ENCODE assay signal across 28 cellular contexts in the genomic region with DNA sequence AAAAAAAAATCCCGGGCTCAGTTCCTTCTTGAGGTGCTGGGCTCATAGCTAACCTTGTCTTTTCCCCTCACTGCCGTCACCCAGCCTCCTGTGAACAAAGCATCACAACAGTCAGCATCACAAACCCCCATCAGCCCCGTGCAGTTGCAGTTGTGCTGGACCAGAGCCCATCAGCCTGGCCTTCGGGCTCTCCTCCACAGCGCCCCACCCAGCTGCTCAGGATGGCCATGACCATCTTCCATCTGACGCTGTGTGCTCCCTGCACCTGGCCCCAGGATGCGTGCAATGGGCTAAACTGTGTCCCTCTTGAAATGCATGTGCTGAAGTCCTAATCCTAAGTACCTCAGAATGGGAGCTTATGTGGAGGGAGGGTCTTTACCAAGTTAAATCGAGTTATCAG. TPM values are rescaled to one million over a fixed set of nuclear protein-coding genes. Genes with fewer than 3 reads are reported as not detected.
A peak's percentile ranks its signal among the peaks of the same experiment; 100 is the strongest.
DNase-seq lines count a peak whose midpoint lies in the region; ATAC-seq, FAIRE-seq and TF ChIP-seq lines count a peak whose summit lies in the region.
"Had no signal": no experiment of that assay in that cellular context is flagged by ENCODE, and none has a peak within 500 bp of the region (broad histone marks: within the 10 kb centered on the region; RNA-seq: fewer than 3 reads in every experiment).

No MANE protein-coding gene starts in this region.

- H4K20me1 ChIP-seq in K562 (replicated peaks; ENCODE audit: control insufficient read depth, insufficient read depth, low read length), result 0 out of 2 replicates have a peak, but pooled peaks cover 6% of the 10 kb centered on the region
- H4K20me1 ChIP-seq: BLaER1 treated with 17β-estradiol and CSF1 and Interleukin-3, amounts not matched to agents 10 nM and 100 nM had no signal

- H3K9me3 ChIP-seq in K562 (replicated peaks; ENCODE audit: control insufficient read depth, insufficient read depth, low read depth, low read length) (no peaks in the 10 kb centered on the region), lung (ENCODE audit: control insufficient read depth in 2 of 2, insufficient read depth in 1 of 2, low read length in 1 of 2) (peaks cover 0 to 9% of the 10 kb centered on the region in 2 donors)
- H3K9me3 ChIP-seq: Caco-2 had no signal

- TF ChIP-seq CTCF in K562 (IDR thresholded peaks at IDR 0.05 in 2 of 3, conservative IDR thresholded peaks at IDR 0.05 in 1 of 3; ENCODE audit: insufficient read depth in 2 of 3, low read depth in 1 of 3, low read length in 3 of 3) (no peak), lung (IDR thresholded peaks at IDR 0.05; ENCODE audit: control extremely low read depth, extremely low read depth) (no peak), type B pancreatic cell (conservative IDR thresholded peaks at IDR 0.05) (no peak)

- no peak for ATAC-seq in activated CD8-positive, alpha-beta memory T cell treated with anti-CD3 and anti-CD28 coated beads, Interleukin-2, amount 10 ng/mL, durations not matched to agents 7 days and 5 days
- peak; percentile 20; the same call in 2 of the 3 replicates for ATAC-seq in K562
- no peak for ATAC-seq in lung (ENCODE audit: insufficient read depth, low FRiP score)
- ATAC-seq: HCT116, PC-3 had no signal

- no peak overlapping the region for H3K9ac ChIP-seq in K562 (ENCODE audit: insufficient read depth in 1 of 2, low read depth in 2 of 2, low read length in 2 of 2)
- H3K9ac ChIP-seq: BLaER1 treated with 17β-estradiol and CSF1 and Interleukin-3, amounts not matched to agents 10 nM and 100 nM had no signal

- no peak overlapping the region for H3K27ac Mint-ChIP-seq in activated CD8-positive, alpha-beta memory T cell treated with anti-CD3 and anti-CD28 coated beads, Interleukin-2, amount 10 ng/mL, durations not matched to agents 7 days and 5 days
- H3K27ac Mint-ChIP-seq in type B pancreatic cell, result peak overlapping the region; percentile 58
- H3K27ac Mint-ChIP-seq: CD4-positive, alpha-beta T cell had no signal

- TF ChIP-seq POLR2A in K562 (conservative IDR thresholded peaks at IDR 0.05), result no peak

- CTCF ChIA-PET in activated CD8-positive, alpha-beta memory T cell treated with anti-CD3 and anti-CD28 coated beads, Interleukin-2, amount 10 ng/mL, durations not matched to agents 7 days and 5 days (lab: Charles Lee), result no interaction called here
- CTCF ChIA-PET in K562 (lab: Yijun Ruan, JAX; ENCODE audit: low intra/inter-chr PET ratio), result no interaction called here

- under 1% methylated on average over 8 of the region's 8 CpGs for WGBS in K562 (ENCODE audit: insufficient coverage, low coverage, missing lambda C conversion rate)
- WGBS in lung, 2 donors, result 84 to 90% methylated on average over 8 of the region's 8 CpGs

- peaks cover 3% of the 10 kb centered on the region for H3K9me1 ChIP-seq in K562 (ENCODE audit: control insufficient read depth, insufficient read depth, low read length)

- no peak overlapping the region for H3K4me3 Mint-ChIP-seq in activated CD8-positive, alpha-beta memory T cell treated with anti-CD3 and anti-CD28 coated beads, Interleukin-2, amount 10 ng/mL, durations not matched to agents 7 days and 5 days
- no peak overlapping the region for H3K4me3 Mint-ChIP-seq in type B pancreatic cell
- H3K4me3 Mint-ChIP-seq: CD4-positive, alpha-beta T cell had no signal

- POLR2A ChIA-PET in K562 (lab: Yijun Ruan, JAX), result interaction anchor here (0.5 kb wide), 1 partner anchor 9 kb away, joined by 4 read pairs; no protein-coding TSS in a partner anchor

- H3K27ac ChIP-seq in K562 (ENCODE audit: extremely low read depth, low read depth, low read length) (no peak overlapping the region), lung (ENCODE audit: low read depth in 1 of 2, low read length in 1 of 2) (no peak overlapping the region)
- H3K27ac ChIP-seq: BLaER1 treated with 17β-estradiol and CSF1 and Interleukin-3, amounts not matched to agents 10 nM and 100 nM; HL-60 had no signal

- H3K4me3 ChIP-seq in K562 (no peak overlapping the region), lung (no peak overlapping the region)
- H3K4me3 ChIP-seq: BLaER1 treated with 17β-estradiol and CSF1 and Interleukin-3, amounts not matched to agents 10 nM and 100 nM had no signal

- BruUV-seq in K562 (replicated peaks; lab: Mats Ljungman, UMichigan), result no TSS peak

- no peak for TF ChIP-seq EP300 in K562 (IDR thresholded peaks at IDR 0.05; ENCODE audit: low read length)

- H3K36me3 Mint-ChIP-seq in activated CD8-positive, alpha-beta memory T cell treated with anti-CD3 and anti-CD28 coated beads, Interleukin-2, amount 10 ng/mL, durations not matched to agents 7 days and 5 days, result no peaks in the 10 kb centered on the region
- no peaks in the 10 kb centered on the region for H3K36me3 Mint-ChIP-seq in type B pancreatic cell

- peaks cover 0 to 12% of the 10 kb centered on the region in 2 experiments; a peak in 2 of 5 replicates for H3K4me1 ChIP-seq in K562 (replicated peaks in 1 of 2; ENCODE audit: control insufficient read depth in 2 of 2, insufficient read depth in 2 of 2, low read length in 2 of 2)
- H3K4me1 ChIP-seq in lung (ENCODE audit: control insufficient read depth in 2 of 2, insufficient read depth in 2 of 2, low read length in 2 of 2), result peaks cover 0 to 4% of the 10 kb centered on the region in 2 donors
- H3K4me1 ChIP-seq: BLaER1 treated with 17β-estradiol and CSF1 and Interleukin-3, amounts not matched to agents 10 nM and 100 nM; Caco-2 had no signal

- no peak overlapping the region for H2AFZ ChIP-seq in K562 (ENCODE audit: low read depth, low read length)

- intact Hi-C loops in K562 (cut with micrococcal nuclease) (no loop called here), posterior vena cava (cut with DNase I) (no loop called here)

- peaks cover 53 to 65% of the 10 kb centered on the region in 2 experiments for H3K27me3 ChIP-seq in K562 (ENCODE audit: control insufficient read depth in 2 of 2, insufficient read depth in 2 of 2, low read length in 2 of 2)
- no peaks in the 10 kb centered on the region for H3K27me3 ChIP-seq in lung (ENCODE audit: control insufficient read depth, insufficient read depth)

- in situ Hi-C loops in K562 (cut with MboI), result no loop called here

- H3K27me3 Mint-ChIP-seq in activated CD8-positive, alpha-beta memory T cell treated with anti-CD3 and anti-CD28 coated beads, Interleukin-2, amount 10 ng/mL, durations not matched to agents 7 days and 5 days, result peaks cover 67% of the 10 kb centered on the region
- peaks cover 69% of the 10 kb centered on the region for H3K27me3 Mint-ChIP-seq in type B pancreatic cell

- peak; percentile 16 for DNase-seq in activated CD8-positive, alpha-beta memory T cell treated with anti-CD3 and anti-CD28 coated beads, Interleukin-2, amount 10 ng/mL, durations not matched to agents 7 days and 5 days
- DNase-seq in activated CD8-positive, alpha-beta memory T cell treated with anti-CD3 and anti-CD28 coated beads, Interleukin-2, amount 50 U/mL, for 4 hours, result no peak
- DNase-seq in K562 (ENCODE audit: extremely low read depth in 1 of 4, low spot score in 3 of 4) (no peak), lung (ENCODE audit: low spot score) (peak; percentile 19), type B pancreatic cell (ENCODE audit: extremely low spot score, unreplicated experiment) (no peak), posterior vena cava (ENCODE audit: low spot score) (no peak), retina (no peak), DMS114 treated with DMSO at 0.1 percent for 48 hours (lab: John Stamatoyannopoulos, UW; ENCODE audit: unreplicated experiment) (no peak)
- DNase-seq: Caco-2; CD4-positive, alpha-beta T cell; DMS 273 treated with DMSO at 0.1 percent for 48 hours; DMS79 treated with DMSO at 0.1 percent for 48 hours; GF-D8; Karpas-422; NCI-H1105 treated with DMSO at 0.1 percent for 48 hours; NCI-H146; NCI-H1930; NCI-H2107; NCI-H446; NCI-H524 treated with DMSO at 0.1 percent for 48 hours; NCI-H774; PC-3 had no signal

- H3K9me3 Mint-ChIP-seq in activated CD8-positive, alpha-beta memory T cell treated with anti-CD3 and anti-CD28 coated beads, Interleukin-2, amount 10 ng/mL, durations not matched to agents 7 days and 5 days (ENCODE audit: low read depth), result no peaks in the 10 kb centered on the region
- no peaks in the 10 kb centered on the region for H3K9me3 Mint-ChIP-seq in type B pancreatic cell
- H3K9me3 Mint-ChIP-seq: CD4-positive, alpha-beta T cell had no signal

- TF ChIP-seq RAD21 in K562 (CRISPR knock-in tag; conservative IDR thresholded peaks at IDR 0.05 in 1 of 2, IDR thresholded peaks at IDR 0.05 in 1 of 2), result no peak

- H3K4me2 ChIP-seq in K562 (ENCODE audit: insufficient read depth, low read length), result no peak overlapping the region
- H3K4me2 ChIP-seq: BLaER1 treated with 17β-estradiol and CSF1 and Interleukin-3, amounts not matched to agents 10 nM and 100 nM had no signal

- peak; percentile 6 for FAIRE-seq in K562 (lab: Jason Lieb, UNC)
- FAIRE-seq: A204.1, GM12891, H1 had no signal

- H3K36me3 ChIP-seq in K562 (ENCODE audit: control insufficient read depth, insufficient read depth, low read length) (no peaks in the 10 kb centered on the region), lung (ENCODE audit: control insufficient read depth in 2 of 2, insufficient read depth in 2 of 2, low read length in 2 of 2) (no peaks in the 10 kb centered on the region)
- H3K36me3 ChIP-seq: BLaER1 treated with 17β-estradiol and CSF1 and Interleukin-3, amounts not matched to agents 10 nM and 100 nM had no signal

- H3K79me2 ChIP-seq in K562 (ENCODE audit: control insufficient read depth, insufficient read depth, low read length), result no peaks in the 10 kb centered on the region

- H3K4me1 Mint-ChIP-seq in activated CD8-positive, alpha-beta memory T cell treated with anti-CD3 and anti-CD28 coated beads, Interleukin-2, amount 10 ng/mL, durations not matched to agents 7 days and 5 days, result peaks cover 6% of the 10 kb centered on the region
- no peaks in the 10 kb centered on the region for H3K4me1 Mint-ChIP-seq in type B pancreatic cell (ENCODE audit: unreplicated experiment)

RNA-seq across cellular contexts. Expression of a gene that starts 48.1 kb away (rescaled TPM):
- 100 to 1,000 TPM in 1 of 2 experiments, 10 to 100 TPM in 1; 79.8 to 111 TPM for total RNA-seq in activated CD8-positive, alpha-beta memory T cell treated with anti-CD3 and anti-CD28 coated beads, Interleukin-2, amount 10 ng/mL, durations not matched to agents 7 days and 5 days
- 302 and 367 TPM in 2 replicates for total RNA-seq in K562 (2011; cell fraction: chromatin; rRNA removed; ENCODE audit: low replicate concordance)
- total RNA-seq in K562 (2011; cell fraction: nucleolus; rRNA removed), result 157 and 179 TPM in 2 replicates
- 204 and 221 TPM in 2 replicates for total RNA-seq in K562 (2011; cell fraction: nucleoplasm; rRNA removed)
- 138 and 161 TPM in 2 replicates for total RNA-seq in K562 (2014; rRNA removed)
- 127 and 137 TPM in 2 replicates for total RNA-seq in K562 (2014; rRNA removed; fragmentation: Illumina TruSeq; extraction: Trizol)
- 122 and 124 TPM in 2 replicates for total RNA-seq in K562 (2015; rRNA removed; fragmentation: Illumina TruSeq; extraction: Trizol)
- 138 and 160 TPM in 2 replicates for total RNA-seq in K562 (2021)
- 97.8 and 118 TPM in 2 replicates for polyA plus RNA-seq in K562 (2011; rRNA removed)
- 65.2 and 68.8 TPM in 2 replicates for polyA plus RNA-seq in K562 (2011; cell fraction: cytosol; rRNA removed)
- polyA plus RNA-seq in K562 (2011; cell fraction: nucleus; rRNA removed), result 184 and 242 TPM in 2 replicates
- 70.0 and 115 TPM in 2 replicates for polyA plus RNA-seq in K562 (2012)
- 158 and 167 TPM in 2 replicates for polyA plus RNA-seq in K562 (2014; fragmentation: Illumina TruSeq; extraction: Trizol)
- 10 to 100 TPM in 1 of 2 experiments, 1 to 10 TPM in 1; 9.2 to 13.6 TPM for polyA plus RNA-seq in K562 (2014; fragmentation: Nextera tagmentation; extraction: Ambion mirVana)
- polyA plus RNA-seq in K562 (2014; rRNA removed), result 153 and 156 TPM in 2 replicates
- 89.1 and 113 TPM in 2 replicates for polyA minus RNA-seq in K562 (2011; rRNA and poly(A)+ RNA removed)
- polyA minus RNA-seq in K562 (2011; cell fraction: cytosol; rRNA and poly(A)+ RNA removed), result 57.1 and 67.4 TPM in 2 replicates
- polyA minus RNA-seq in K562 (2011; cell fraction: nucleus; rRNA and poly(A)+ RNA removed), result 83.1 and 96.6 TPM in 2 replicates
- 10 to 100 TPM; 43.8 to 52.7 TPM for total RNA-seq in lung
- polyA plus RNA-seq in lung, result 10 to 100 TPM; 36.6 to 44.3 TPM
- total RNA-seq in type B pancreatic cell (ENCODE audit: low replicate concordance), result 59.8 and 63.4 TPM in 2 replicates
- 10 to 100 TPM; 31.6 to 35.2 TPM for total RNA-seq in posterior vena cava

RNA-seq across cellular contexts. Expression of a gene that starts 48.5 kb away (rescaled TPM):
- total RNA-seq in activated CD8-positive, alpha-beta memory T cell treated with anti-CD3 and anti-CD28 coated beads, Interleukin-2, amount 10 ng/mL, durations not matched to agents 7 days and 5 days, result 10 to 100 TPM; 11.0 to 16.2 TPM
- total RNA-seq in K562 (2011; cell fraction: chromatin; rRNA removed; ENCODE audit: low replicate concordance), result 18.5 and 18.8 TPM in 2 replicates
- total RNA-seq in K562 (2011; cell fraction: nucleolus; rRNA removed), result 8.7 and 11.2 TPM in 2 replicates
- 13.9 and 23.4 TPM in 2 replicates for total RNA-seq in K562 (2011; cell fraction: nucleoplasm; rRNA removed)
- total RNA-seq in K562 (2014; rRNA removed) (14.4 and 21.2 TPM in 2 replicates), K562 (2014; rRNA removed; fragmentation: Illumina TruSeq; extraction: Trizol) (6.7 and 9.7 TPM in 2 replicates), K562 (2015; rRNA removed; fragmentation: Illumina TruSeq; extraction: Trizol) (5.0 TPM in 2 replicates), K562 (2021) (22.1 and 22.2 TPM in 2 replicates), lung (10 to 100 TPM in 1 of 2 donors, 1 to 10 TPM in 1; 5.5 to 14.4 TPM), type B pancreatic cell (ENCODE audit: low replicate concordance) (17.2 and 23.1 TPM in 2 replicates), posterior vena cava (1 to 10 TPM; 4.0 to 4.2 TPM)
- polyA plus RNA-seq in K562 (2011; rRNA removed) (20.0 and 22.6 TPM in 2 replicates), K562 (2014; fragmentation: Illumina TruSeq; extraction: Trizol) (7.2 and 8.1 TPM in 2 replicates), K562 (2014; fragmentation: Nextera tagmentation; extraction: Ambion mirVana) (1 to 10 TPM; 1.3 to 1.8 TPM), K562 (2014; rRNA removed) (13.7 and 19.0 TPM in 2 replicates), lung (1 to 10 TPM; 2.6 to 9.2 TPM)
- 16.3 and 47.6 TPM in 2 replicates for polyA plus RNA-seq in K562 (2011; cell fraction: cytosol; rRNA removed)
- polyA plus RNA-seq in K562 (2011; cell fraction: nucleus; rRNA removed), result 15.9 and 23.7 TPM in 2 replicates
- polyA plus RNA-seq in K562 (2012), result 7.2 and 11.9 TPM in 2 replicates
- 7.1 and 8.6 TPM in 2 replicates for polyA minus RNA-seq in K562 (2011; rRNA and poly(A)+ RNA removed)
- 5.7 and 7.3 TPM in 2 replicates for polyA minus RNA-seq in K562 (2011; cell fraction: cytosol; rRNA and poly(A)+ RNA removed)
- 6.8 and 9.6 TPM in 2 replicates for polyA minus RNA-seq in K562 (2011; cell fraction: nucleus; rRNA and poly(A)+ RNA removed)

Comparison
In these comparisons a context has a peak if more than half of its experiments do, and no peak if none do; other contexts are left out.
1. DNase-seq: peak in activated CD8-positive, alpha-beta memory T cell treated with anti-CD3 and anti-CD28 coated beads, Interleukin-2, amount 10 ng/mL, durations not matched to agents 7 days and 5 days (single experiment) and lung (single experiment); none in activated CD8-positive, alpha-beta memory T cell treated with anti-CD3 and anti-CD28 coated beads, Interleukin-2, amount 50 U/mL, for 4 hours (single experiment), K562 (0 of 4), type B pancreatic cell (single experiment), posterior vena cava (single experiment), retina (single experiment) and DMS114 treated with DMSO at 0.1 percent for 48 hours (single experiment).